Comparison of ENCODE assay signal across 1 cellular context in genomic region chr1:230426246-230427101, GRCh38.
TF ChIP-seq lines count a peak whose summit lies in the region.

Gene PGBD5, minus strand, starts transcription at chr1:230426332. Its CDS starts 404 bp downstream, at chr1:230425928.

TF ChIP-seq in HepG2, 621 proteins besides CTCF, POLR2A, EP300 and RAD21 (continued from another document and continues in another):
- TF ChIP-seq ARID5B (CRISPR knock-in tag; IDR thresholded peaks at IDR 0.05) (peak; percentile 70), ZNF687 (CRISPR knock-in tag; IDR thresholded peaks at IDR 0.05) (peak; percentile 74), ZNF205 (CRISPR knock-in tag; IDR thresholded peaks at IDR 0.05) (peak; percentile 59; the same call in 1 of the 2 replicates), RFXAP (CRISPR knock-in tag; IDR thresholded peaks at IDR 0.05; ENCODE audit: borderline replicate concordance) (peak; percentile 91), IRF9 (CRISPR knock-in tag; IDR thresholded peaks at IDR 0.05; ENCODE audit: borderline replicate concordance) (peak; percentile 84; the same call in 1 of the 2 replicates), ZNF788 (CRISPR knock-in tag; IDR thresholded peaks at IDR 0.05; ENCODE audit: borderline replicate concordance) (peak; percentile 70; the same call in 1 of the 2 replicates), PAXIP1 (CRISPR knock-in tag; conservative IDR thresholded peaks at IDR 0.05) (no peak), U2AF2 (IDR thresholded peaks at IDR 0.05; ENCODE audit: low read depth, low read length) (no peak), PHB2 (IDR thresholded peaks at IDR 0.05; ENCODE audit: partially characterized antibody) (no peak), DZIP1 (CRISPR knock-in tag; IDR thresholded peaks at IDR 0.05) (peak; percentile 71; the same call in 1 of the 2 replicates), NR0B2 (CRISPR knock-in tag; IDR thresholded peaks at IDR 0.05) (peak; percentile 88; the same call in 1 of the 2 replicates), GABPB1 (CRISPR knock-in tag; IDR thresholded peaks at IDR 0.05) (peak; percentile 81), SRY (CRISPR knock-in tag; IDR thresholded peaks at IDR 0.05) (peak; percentile 72; the same call in 1 of the 2 replicates), ASH2L (IDR thresholded peaks at IDR 0.05; ENCODE audit: insufficient read length, low read depth, low read length) (no peak), ZNF142 (CRISPR knock-in tag; IDR thresholded peaks at IDR 0.05) (peak; percentile 91), ZNF615 (CRISPR knock-in tag; IDR thresholded peaks at IDR 0.05; ENCODE audit: borderline replicate concordance) (0 out of 2 replicates have a peak, but pooled peaks have one; percentile 41), SCMH1 (CRISPR knock-in tag; IDR thresholded peaks at IDR 0.05; ENCODE audit: borderline replicate concordance) (no peak), ATF5 (CRISPR knock-in tag; IDR thresholded peaks at IDR 0.05; ENCODE audit: low read depth) (no peak), EEA1 (CRISPR knock-in tag; IDR thresholded peaks at IDR 0.05; ENCODE audit: borderline replicate concordance) (peak; percentile 61; the same call in 1 of the 2 replicates), MIER2 (CRISPR knock-in tag; IDR thresholded peaks at IDR 0.05) (peak; percentile 99), HMG20A (CRISPR knock-in tag; IDR thresholded peaks at IDR 0.05; ENCODE audit: borderline replicate concordance) (peak; percentile 37; the same call in 1 of the 2 replicates), ZFP1 (CRISPR knock-in tag; IDR thresholded peaks at IDR 0.05) (peak; percentile 73; the same call in 1 of the 2 replicates), ZNF703 (CRISPR knock-in tag; IDR thresholded peaks at IDR 0.05; ENCODE audit: borderline replicate concordance) (no peak), TBP (CRISPR knock-in tag; IDR thresholded peaks at IDR 0.05) (no peak), JUNB (CRISPR knock-in tag; IDR thresholded peaks at IDR 0.05; ENCODE audit: borderline replicate concordance) (no peak), SALL1 (CRISPR knock-in tag; IDR thresholded peaks at IDR 0.05) (peak; percentile 93), ERF (CRISPR knock-in tag; IDR thresholded peaks at IDR 0.05) (peak; percentile 94), RARA (CRISPR knock-in tag; IDR thresholded peaks at IDR 0.05) (peak; percentile 68), HMG20B (CRISPR knock-in tag; conservative IDR thresholded peaks at IDR 0.05) (peak; percentile 79; the same call in 1 of the 2 replicates), XRCC5 (optimal IDR thresholded peaks at IDR 0.05; ENCODE audit: low read length) (peak; percentile 42)
